Comparison of ENCODE assay signal across 18 cellular contexts in genomic region chr9:115891929-115892328, GRCh38.
A peak's percentile ranks its signal among the peaks of the same experiment; 100 is the strongest.
DNase-seq lines count a peak whose midpoint lies in the region; ATAC-seq and TF ChIP-seq lines count a peak whose summit lies in the region.
"Had no signal": no experiment of that assay in that cellular context is flagged by ENCODE, and none has a peak within 500 bp of the region (broad histone marks: within the 10 kb centered on the region; RNA-seq: fewer than 3 reads in every experiment).

No MANE protein-coding gene starts in this region.

- peak overlapping the region; percentile 76 for H3K27ac Mint-ChIP-seq in MCF 10A (ENCODE audit: low read depth, unreplicated experiment)
- H3K27ac Mint-ChIP-seq: CD8-positive, alpha-beta T cell had no signal

- intact Hi-C loops in MCF 10A (cut with micrococcal nuclease): no loop called here
- intact Hi-C loops in breast epithelium (cut with DNase I; ENCODE audit: low total_unique reads): no loop called here

- H3K4me1 ChIP-seq in breast epithelium (no peaks in the 10 kb centered on the region), fibroblast of lung (ENCODE audit: control insufficient read depth, extremely low read depth, insufficient read depth, low read length) (no peaks in the 10 kb centered on the region)
- H3K4me1 ChIP-seq: transverse colon had no signal

- H2AFZ ChIP-seq in fibroblast of lung (ENCODE audit: low read length): no peak overlapping the region

- ATAC-seq in SK-N-SH treated with all-trans-retinoic acid at 6 μM for 48 hours: peak; percentile 83
- no peak for ATAC-seq in HG03571 (IDR thresholded peaks at IDR 0.05; ENCODE audit: unreplicated experiment)
- no peak for ATAC-seq in GM19397 (IDR thresholded peaks at IDR 0.05; ENCODE audit: unreplicated experiment)
- ATAC-seq: CD8-positive, alpha-beta T cell; HepG2; left lobe of liver; mucosa of descending colon had no signal

- CTCF ChIA-PET in MCF 10A (lab: Yijun Ruan, JAX): interaction anchor here (1.2 kb wide), 1 partner anchor 299 kb away, joined by 5 read pairs; no protein-coding TSS in a partner anchor

- H3K4me1 Mint-ChIP-seq in MCF 10A (ENCODE audit: insufficient read depth, unreplicated experiment): peaks cover 8% of the 10 kb centered on the region

- TF ChIP-seq POLR2A in breast epithelium (IDR thresholded peaks at IDR 0.05): no peak

- no peaks in the 10 kb centered on the region for H3K36me3 Mint-ChIP-seq in MCF 10A (ENCODE audit: insufficient read depth, unreplicated experiment)
- H3K36me3 Mint-ChIP-seq: CD8-positive, alpha-beta T cell had no signal

- TF ChIP-seq CTCF in MCF 10A (IDR thresholded peaks at IDR 0.05; ENCODE audit: unreplicated experiment) (no peak), breast epithelium (IDR thresholded peaks at IDR 0.05) (no peak), fibroblast of lung (conservative IDR thresholded peaks at IDR 0.05 in 1 of 2, IDR thresholded peaks at IDR 0.05 in 1 of 2; ENCODE audit: low read depth in 1 of 2, low read length in 2 of 2) (no peak)

- H3K27me3 Mint-ChIP-seq in MCF 10A (ENCODE audit: insufficient read depth, unreplicated experiment): no peaks in the 10 kb centered on the region

- H3K9me3 ChIP-seq in breast epithelium: peaks cover 0 to 7% of the 10 kb centered on the region in 2 donors
- no peaks in the 10 kb centered on the region for H3K9me3 ChIP-seq in fibroblast of lung (ENCODE audit: control insufficient read depth, insufficient read depth, low read depth, low read length)
- H3K9me3 ChIP-seq: mucosa of descending colon, transverse colon had no signal

- no TSS peak for BruUV-seq in MCF 10A (replicated peaks; lab: Mats Ljungman, UMichigan)

- H3K79me2 ChIP-seq in fibroblast of lung (ENCODE audit: control insufficient read depth, insufficient read depth, low read length): no peaks in the 10 kb centered on the region

- H3K4me3 ChIP-seq in breast epithelium (no peak overlapping the region), fibroblast of lung (replicated peaks in 1 of 4; ENCODE audit: control extremely low read depth in 1 of 4, insufficient read depth in 1 of 4, low read depth in 3 of 4, low read length in 4 of 4) (no peak overlapping the region)
- H3K4me3 ChIP-seq: mucosa of descending colon, transverse colon had no signal

- H3K9me3 Mint-ChIP-seq in MCF 10A (ENCODE audit: unreplicated experiment): peaks cover 20% of the 10 kb centered on the region
- H3K9me3 Mint-ChIP-seq: CD8-positive, alpha-beta T cell had no signal

- peak; percentile 9 for DNase-seq in MCF 10A (ENCODE audit: unreplicated experiment)
- DNase-seq in breast epithelium (ENCODE audit: low spot score in 2 of 2): no peak
- peak; percentile 84 to 85 for DNase-seq in fibroblast of lung (ENCODE audit: low read depth in 2 of 2)
- DNase-seq in NCI-H187 (lab: John Stamatoyannopoulos, UW): no peak
- no peak for DNase-seq in activated CD4-positive, alpha-beta T cell treated with anti-CD3 and anti-CD28 coated beads for 1 hour
- DNase-seq: 8988T; activated CD4-positive, alpha-beta T cell treated with anti-CD3 and anti-CD28 coated beads for 48 hours; activated naive CD4-positive, alpha-beta T cell treated with Interleukin-2 at 50 U/mL for 16 hours; CD8-positive, alpha-beta T cell; mucosa of descending colon; NCI-H1930; stimulated activated naive CD4-positive, alpha-beta T cell treated with Interleukin-2 at 50 U/mL for 16 hours; transverse colon had no signal

- no peak overlapping the region for H3K4me3 Mint-ChIP-seq in MCF 10A (ENCODE audit: unreplicated experiment)
- H3K4me3 Mint-ChIP-seq: CD8-positive, alpha-beta T cell had no signal

- H3K27me3 ChIP-seq in breast epithelium (no peaks in the 10 kb centered on the region), fibroblast of lung (ENCODE audit: control insufficient read depth, insufficient read depth, low read length) (no peaks in the 10 kb centered on the region)
- H3K27me3 ChIP-seq: transverse colon had no signal

- no peaks in the 10 kb centered on the region for H4K20me1 ChIP-seq in fibroblast of lung (ENCODE audit: control insufficient read depth, extremely low read depth, insufficient read depth, low read length)

- POLR2A ChIA-PET in MCF 10A (lab: Yijun Ruan, JAX): interaction anchor here (0.7 to 1.1 kb wide), 3 partner anchors 50 to 110 kb away, joined by 3 to 6 read pairs (median 3); no protein-coding TSS in a partner anchor

- H3K36me3 ChIP-seq in breast epithelium (no peaks in the 10 kb centered on the region), fibroblast of lung (ENCODE audit: control insufficient read depth, insufficient read depth, low read length) (no peaks in the 10 kb centered on the region)
- H3K36me3 ChIP-seq: transverse colon had no signal

- H3K4me2 ChIP-seq in fibroblast of lung (ENCODE audit: extremely low read depth, insufficient read depth, low read length): no peak overlapping the region

- no peak overlapping the region for H3K9ac ChIP-seq in fibroblast of lung (ENCODE audit: insufficient read depth, low read length)

- H3K27ac ChIP-seq in breast epithelium (no peak overlapping the region), fibroblast of lung (ENCODE audit: insufficient read depth, low read length) (no peak overlapping the region)
- H3K27ac ChIP-seq: transverse colon had no signal

TF ChIP-seq in SK-N-SH treated with all-trans-retinoic acid at 6 μM for 48 hours, 23 proteins besides CTCF, POLR2A, EP300 and RAD21:
- peak; percentile 71; the same call in 1 of the 2 replicates for TF ChIP-seq TOX (CRISPR knock-in tag; IDR thresholded peaks at IDR 0.05; ENCODE audit: borderline replicate concordance)
- no peak for TF ChIP-seq PATZ1 (CRISPR knock-in tag; IDR thresholded peaks at IDR 0.05; ENCODE audit: borderline replicate concordance)

Comparison
In these comparisons a context has a peak if more than half of its experiments do, and no peak if none do; other contexts are left out.
1. DNase-seq: peak in MCF 10A (single experiment) and fibroblast of lung (2 of 2); none in breast epithelium (0 of 2), NCI-H187 (0 of 2) and activated CD4-positive, alpha-beta T cell treated with anti-CD3 and anti-CD28 coated beads for 1 hour (single experiment).